In genomic region chr7:74022507-74022906, GRCh38 we compare ENCODE assay signal across 18 cellular contexts. TPM values are rescaled to one million over a fixed set of nuclear protein-coding genes. Genes with fewer than 3 reads are reported as not detected.
"Had no signal": no experiment of that assay in that cellular context is flagged by ENCODE, and none has a peak within 500 bp of the region (broad histone marks: within the 10 kb centered on the region; RNA-seq: fewer than 3 reads in every experiment).

No MANE protein-coding gene starts in this region.

- H3K4me3 ChIP-seq: adrenal gland, body of pancreas, mucosa of descending colon, skin epidermis had no signal

- H3K36me3 Mint-ChIP-seq: memory B cell; naive thymus-derived CD8-positive, alpha-beta T cell; stimulated activated naive B cell treated with anti-CD40 and anti-IgM and Interleukin-4, amounts not matched to agents 10 μg/mL and 1 μg/mL and 100 μg/mL, for 72 hours; type B pancreatic cell had no signal

- DNase-seq: activated CD4-positive, alpha-beta T cell treated with anti-CD3 and anti-CD28 coated beads for 1 hour; activated CD4-positive, alpha-beta T cell treated with anti-CD3 and anti-CD28 coated beads, Interleukin-2, amount 50 U/mL, for 4 hours; activated naive CD4-positive, alpha-beta T cell treated with anti-CD3 and anti-CD28 coated beads, Interleukin-2, amount 50 U/mL, for 16 hours; caudate nucleus; cortex of kidney; effector CD4-positive, alpha-beta T cell; mucosa of descending colon; naive thymus-derived CD8-positive, alpha-beta T cell; stimulated activated CD4-positive, alpha-beta T cell treated with anti-CD3 and anti-CD28 coated beads, Interleukin-15, amount 100 ng/mL, for 24 hours; stimulated activated CD4-positive, alpha-beta T cell treated with anti-CD3 and anti-CD28 coated beads, Interleukin-4, amount 100 ng/mL, for 1 hour; stimulated activated naive B cell treated with anti-CD40 and anti-IgM and Interleukin-4, amounts not matched to agents 10 μg/mL and 1 μg/mL and 100 μg/mL, for 72 hours; T-helper 9 cell had no signal

- H3K27ac Mint-ChIP-seq: activated T-helper 17 cell treated with anti-CD3 and anti-CD28 coated beads, Interleukin-2, amount 50 U/mL, for 72 hours; memory B cell; stimulated activated naive B cell treated with anti-CD40 and anti-IgM and Interleukin-4, amounts not matched to agents 10 μg/mL and 1 μg/mL and 100 μg/mL, for 72 hours; type B pancreatic cell had no signal

- H3K4me1 Mint-ChIP-seq: activated T-helper 17 cell treated with anti-CD3 and anti-CD28 coated beads, Interleukin-2, amount 50 U/mL, for 72 hours had no signal

- H3K27ac ChIP-seq: body of pancreas had no signal

- H3K9me3 ChIP-seq: adrenal gland, body of pancreas, mucosa of descending colon had no signal

- H3K4me3 Mint-ChIP-seq: activated T-helper 17 cell treated with anti-CD3 and anti-CD28 coated beads, Interleukin-2, amount 50 U/mL, for 72 hours; memory B cell; naive thymus-derived CD8-positive, alpha-beta T cell; stimulated activated naive B cell treated with anti-CD40 and anti-IgM and Interleukin-4, amounts not matched to agents 10 μg/mL and 1 μg/mL and 100 μg/mL, for 72 hours; type B pancreatic cell had no signal

- H3K27me3 ChIP-seq: body of pancreas had no signal

- H3K36me3 ChIP-seq: adrenal gland had no signal

- H3K9me3 Mint-ChIP-seq: activated T-helper 17 cell treated with anti-CD3 and anti-CD28 coated beads, Interleukin-2, amount 50 U/mL, for 72 hours; memory B cell; stimulated activated naive B cell treated with anti-CD40 and anti-IgM and Interleukin-4, amounts not matched to agents 10 μg/mL and 1 μg/mL and 100 μg/mL, for 72 hours; type B pancreatic cell had no signal

RNA-seq across cellular contexts. Expression of gene ELN, which starts 5.5 kb away (rescaled TPM):
- total RNA-seq: activated T-helper 17 cell treated with anti-CD3 and anti-CD28 coated beads, Interleukin-2, amount 50 U/mL, for 72 hours; naive thymus-derived CD8-positive, alpha-beta T cell had no signal
- polyA plus RNA-seq: naive thymus-derived CD8-positive, alpha-beta T cell had no signal
